1 cellular context compared by ENCODE assay signal in genomic region chr16:88634994-88635670, GRCh38.
A peak's percentile ranks its signal among the peaks of the same experiment; 100 is the strongest.
TF ChIP-seq lines count a peak whose summit lies in the region.

No MANE protein-coding gene starts in this region.

TF ChIP-seq in K562, 482 proteins besides CTCF, POLR2A, EP300 and RAD21 (continues in another document):
- TF ChIP-seq YY1 (IDR thresholded peaks at IDR 0.05; ENCODE audit: borderline replicate concordance in 1 of 3, control insufficient read depth in 1 of 3, extremely low read depth in 1 of 3, insufficient read depth in 3 of 3, insufficient read length in 1 of 3, insufficient replicate concordance in 2 of 3, low read depth in 1 of 3, low read length in 2 of 3), result peak in 1 of 3 experiments; percentile 30
- TF ChIP-seq ZNF592 (IDR thresholded peaks at IDR 0.05), result no peak
- TF ChIP-seq ZNF717 (CRISPR knock-in tag; IDR thresholded peaks at IDR 0.05), result no peak
- peak; percentile 38 for TF ChIP-seq RBM25 (IDR thresholded peaks at IDR 0.05; ENCODE audit: low read depth, low read length, severe bottlenecking)
- TF ChIP-seq, protein P1, sequence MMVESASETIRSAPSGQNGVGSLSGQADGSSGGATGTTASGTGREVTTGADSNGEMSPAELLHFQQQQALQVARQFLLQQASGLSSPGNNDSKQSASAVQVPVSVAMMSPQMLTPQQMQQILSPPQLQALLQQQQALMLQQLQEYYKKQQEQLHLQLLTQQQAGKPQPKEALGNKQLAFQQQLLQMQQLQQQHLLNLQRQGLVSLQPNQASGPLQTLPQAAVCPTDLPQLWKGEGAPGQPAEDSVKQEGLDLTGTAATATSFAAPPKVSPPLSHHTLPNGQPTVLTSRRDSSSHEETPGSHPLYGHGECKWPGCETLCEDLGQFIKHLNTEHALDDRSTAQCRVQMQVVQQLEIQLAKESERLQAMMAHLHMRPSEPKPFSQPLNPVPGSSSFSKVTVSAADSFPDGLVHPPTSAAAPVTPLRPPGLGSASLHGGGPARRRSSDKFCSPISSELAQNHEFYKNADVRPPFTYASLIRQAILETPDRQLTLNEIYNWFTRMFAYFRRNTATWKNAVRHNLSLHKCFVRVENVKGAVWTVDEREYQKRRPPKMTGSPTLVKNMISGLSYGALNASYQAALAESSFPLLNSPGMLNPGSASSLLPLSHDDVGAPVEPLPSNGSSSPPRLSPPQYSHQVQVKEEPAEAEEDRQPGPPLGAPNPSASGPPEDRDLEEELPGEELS (CRISPR knock-in tag; IDR thresholded peaks at IDR 0.05; ENCODE audit: borderline replicate concordance), result no peak
- TF ChIP-seq BRCA1 (IDR thresholded peaks at IDR 0.05), result no peak
- TF ChIP-seq BRCA1 (CRISPR knock-in tag; IDR thresholded peaks at IDR 0.05), result no peak
- no peak for TF ChIP-seq HDAC6 (IDR thresholded peaks at IDR 0.05; ENCODE audit: low read depth, low read length)
- no peak for TF ChIP-seq HCFC1 (IDR thresholded peaks at IDR 0.05; ENCODE audit: low read depth, low read length)
- no peak for TF ChIP-seq STAT5B (CRISPR knock-in tag; IDR thresholded peaks at IDR 0.05)
- TF ChIP-seq MAFG (tag; conservative IDR thresholded peaks at IDR 0.05), result no peak
- TF ChIP-seq POLR3A (IDR thresholded peaks at IDR 0.05; ENCODE audit: borderline replicate concordance, extremely low read depth, insufficient read depth, insufficient read length), result no peak
- peak; percentile 60; the same call in 1 of the 2 replicates for TF ChIP-seq MAX (CRISPR knock-in tag; IDR thresholded peaks at IDR 0.05)
- TF ChIP-seq NFYB (IDR thresholded peaks at IDR 0.05; ENCODE audit: extremely low read depth, insufficient read length), result no peak
- TF ChIP-seq USF1 (CRISPR knock-in tag; IDR thresholded peaks at IDR 0.05), result peak; percentile 25; the same call in 1 of the 2 replicates
- no peak for TF ChIP-seq GTF2F1 (IDR thresholded peaks at IDR 0.05; ENCODE audit: low read depth, low read length)
- no peak for TF ChIP-seq TCF3 (CRISPR knock-in tag; IDR thresholded peaks at IDR 0.05)
- TF ChIP-seq ZNF655 (CRISPR knock-in tag; IDR thresholded peaks at IDR 0.05), result no peak
- peak; percentile 76; the same call in 1 of the 2 replicates for TF ChIP-seq HLTF (IDR thresholded peaks at IDR 0.05)
- 0 out of 2 replicates have a peak, but pooled peaks have one; percentile 33 for TF ChIP-seq ETV5 (CRISPR knock-in tag; IDR thresholded peaks at IDR 0.05; ENCODE audit: low read depth)
- TF ChIP-seq, protein P2, sequence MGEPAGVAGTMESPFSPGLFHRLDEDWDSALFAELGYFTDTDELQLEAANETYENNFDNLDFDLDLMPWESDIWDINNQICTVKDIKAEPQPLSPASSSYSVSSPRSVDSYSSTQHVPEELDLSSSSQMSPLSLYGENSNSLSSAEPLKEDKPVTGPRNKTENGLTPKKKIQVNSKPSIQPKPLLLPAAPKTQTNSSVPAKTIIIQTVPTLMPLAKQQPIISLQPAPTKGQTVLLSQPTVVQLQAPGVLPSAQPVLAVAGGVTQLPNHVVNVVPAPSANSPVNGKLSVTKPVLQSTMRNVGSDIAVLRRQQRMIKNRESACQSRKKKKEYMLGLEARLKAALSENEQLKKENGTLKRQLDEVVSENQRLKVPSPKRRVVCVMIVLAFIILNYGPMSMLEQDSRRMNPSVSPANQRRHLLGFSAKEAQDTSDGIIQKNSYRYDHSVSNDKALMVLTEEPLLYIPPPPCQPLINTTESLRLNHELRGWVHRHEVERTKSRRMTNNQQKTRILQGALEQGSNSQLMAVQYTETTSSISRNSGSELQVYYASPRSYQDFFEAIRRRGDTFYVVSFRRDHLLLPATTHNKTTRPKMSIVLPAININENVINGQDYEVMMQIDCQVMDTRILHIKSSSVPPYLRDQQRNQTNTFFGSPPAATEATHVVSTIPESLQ (CRISPR knock-in tag; IDR thresholded peaks at IDR 0.05), result peak; percentile 68; the same call in 1 of the 2 replicates
- TF ChIP-seq ATF3 (IDR thresholded peaks at IDR 0.05), result no peak
- TF ChIP-seq ATF3 (CRISPR knock-in tag; conservative IDR thresholded peaks at IDR 0.05), result no peak
- TF ChIP-seq KDM5B (IDR thresholded peaks at IDR 0.05; ENCODE audit: insufficient replicate concordance, low read depth, low read length), result peak; percentile 26
- TF ChIP-seq ZNF212 (CRISPR knock-in tag; IDR thresholded peaks at IDR 0.05), result no peak
- no peak for TF ChIP-seq ZNF75A (CRISPR knock-in tag; IDR thresholded peaks at IDR 0.05)
- no peak for TF ChIP-seq TAF15 (IDR thresholded peaks at IDR 0.05; ENCODE audit: low read depth, low read length)
- peak; percentile 2; the same call in 1 of the 2 replicates for TF ChIP-seq PHF8 (IDR thresholded peaks at IDR 0.05; ENCODE audit: borderline replicate concordance, low read length)
- no peak for TF ChIP-seq XRCC3 (IDR thresholded peaks at IDR 0.05)
- no peak for TF ChIP-seq CREB5 (CRISPR knock-in tag; IDR thresholded peaks at IDR 0.05)
- peak; percentile 39 to 51 for TF ChIP-seq E2F6 (IDR thresholded peaks at IDR 0.05; ENCODE audit: borderline replicate concordance in 1 of 2, extremely low read depth in 1 of 2, insufficient read depth in 1 of 2, insufficient read length in 1 of 2, low read depth in 1 of 2, low read length in 1 of 2, poor library complexity in 1 of 2, severe bottlenecking in 1 of 2)
- TF ChIP-seq ZBTB9 (CRISPR knock-in tag; IDR thresholded peaks at IDR 0.05), result no peak
- no peak for TF ChIP-seq ZNF699 (CRISPR knock-in tag; IDR thresholded peaks at IDR 0.05; ENCODE audit: insufficient replicate concordance)
- no peak for TF ChIP-seq SMAD1 (IDR thresholded peaks at IDR 0.05; ENCODE audit: low read depth, low read length, partially characterized antibody)
- no peak for TF ChIP-seq ZBTB8A (IDR thresholded peaks at IDR 0.05; ENCODE audit: partially characterized antibody)
- TF ChIP-seq MEIS2 (IDR thresholded peaks at IDR 0.05; ENCODE audit: partially characterized antibody), result no peak
- TF ChIP-seq ZNF780A (CRISPR knock-in tag; IDR thresholded peaks at IDR 0.05), result no peak
- TF ChIP-seq RERE (CRISPR knock-in tag; IDR thresholded peaks at IDR 0.05; ENCODE audit: borderline replicate concordance), result no peak
- TF ChIP-seq ZNF589 (CRISPR knock-in tag; IDR thresholded peaks at IDR 0.05; ENCODE audit: low read depth), result no peak
